In genomic region chr12:13536219-13536910, GRCh38 we compare ENCODE assay signal across 10 cellular contexts.
DNase-seq lines count a peak whose midpoint lies in the region; ATAC-seq, FAIRE-seq and TF ChIP-seq lines count a peak whose summit lies in the region.
"Had no signal": no experiment of that assay in that cellular context is flagged by ENCODE, and none has a peak within 500 bp of the region (broad histone marks: within the 10 kb centered on the region; RNA-seq: fewer than 3 reads in every experiment).

No MANE protein-coding gene starts in this region.

- DNase-seq in GM12892 (ENCODE audit: insufficient read length) (peak; percentile 19), Karpas-422 (peak; percentile 49), HuH-7 (ENCODE audit: low spot score) (no peak), AG08396 (ENCODE audit: low spot score) (no peak), kidney tubule cell (ENCODE audit: low spot score) (no peak)
- DNase-seq in stimulated activated naive CD4-positive, alpha-beta T cell treated with Interleukin-2 at 50 U/mL for 16 hours (lab: John Stamatoyannopoulos, UW): no peak
- DNase-seq: CD4-positive, alpha-beta memory T cell had no signal

- no peak overlapping the region for H3K9ac ChIP-seq in Karpas-422 (ENCODE audit: low read length)

- no peak overlapping the region for H3K4me3 ChIP-seq in Karpas-422 (ENCODE audit: low read length)
- H3K4me3 ChIP-seq: HAP-1 had no signal

- no peak overlapping the region for H2AFZ ChIP-seq in Karpas-422 (ENCODE audit: low read length)

- no peak overlapping the region for H3K27ac ChIP-seq in Karpas-422 (ENCODE audit: low read length)

- peaks cover 5% of the 10 kb centered on the region; the same call in 1 of the 2 replicates for H3K4me1 ChIP-seq in Karpas-422 (ENCODE audit: low read length)
- H3K4me1 ChIP-seq: HAP-1 had no signal

- H3K36me3 ChIP-seq in Karpas-422 (ENCODE audit: insufficient read depth, low read length): no peaks in the 10 kb centered on the region
- H3K36me3 ChIP-seq: HAP-1 had no signal

- no peak overlapping the region for H3K4me2 ChIP-seq in Karpas-422 (ENCODE audit: low read depth, low read length, poor library complexity, severe bottlenecking)

- ATAC-seq in GM19324 (IDR thresholded peaks at IDR 0.05; ENCODE audit: low FRiP score, unreplicated experiment): peak; percentile 85
- ATAC-seq in HG02870 (IDR thresholded peaks at IDR 0.05; ENCODE audit: unreplicated experiment): peak; percentile 97

- TF ChIP-seq POLR2A in GM12892 (IDR thresholded peaks at IDR 0.05; ENCODE audit: low read depth, low read length): no peak

- no peaks in the 10 kb centered on the region for H4K20me1 ChIP-seq in Karpas-422 (ENCODE audit: insufficient read depth, low read depth, low read length)

- H3K27me3 ChIP-seq in Karpas-422 (ENCODE audit: low read length): no peaks in the 10 kb centered on the region

- peak; percentile 86 for FAIRE-seq in GM12892 (lab: Jason Lieb, UNC)

- H3K9me3 ChIP-seq in Karpas-422 (ENCODE audit: low read length): no peaks in the 10 kb centered on the region
- H3K9me3 ChIP-seq: HAP-1 had no signal

- H3K79me2 ChIP-seq in Karpas-422 (ENCODE audit: low read length): no peaks in the 10 kb centered on the region

- no peaks in the 10 kb centered on the region for H3K9me2 ChIP-seq in Karpas-422 (replicated peaks; ENCODE audit: insufficient read depth, low read length)

Comparison
In these comparisons a context has a peak if more than half of its experiments do, and no peak if none do; other contexts are left out.
1. DNase-seq: peak in GM12892 (single experiment) and Karpas-422 (single experiment); none in stimulated activated naive CD4-positive, alpha-beta T cell treated with Interleukin-2 at 50 U/mL for 16 hours (single experiment), HuH-7 (single experiment), AG08396 (single experiment) and kidney tubule cell (single experiment).